ENCODE assay signal across 15 cellular contexts in the genomic region with DNA sequence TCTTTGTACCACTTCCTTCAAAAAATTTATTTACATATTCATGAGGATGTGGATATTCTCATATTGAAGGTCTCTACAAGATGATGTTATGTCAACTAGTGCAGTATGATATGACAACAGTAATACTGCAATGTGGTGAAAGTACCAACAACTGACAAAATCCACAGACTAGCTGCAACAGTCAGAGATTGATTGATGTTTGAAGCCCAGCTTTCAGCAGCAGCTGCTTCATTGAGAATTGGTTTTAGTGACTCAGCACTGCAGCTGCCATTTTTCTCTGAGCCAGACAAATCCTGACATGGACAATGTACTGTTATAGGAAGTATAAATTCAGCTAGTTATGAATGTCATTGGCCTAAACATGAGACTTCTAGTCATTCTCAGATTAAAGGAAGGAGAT. TPM values are rescaled to one million over a fixed set of nuclear protein-coding genes. Genes with fewer than 3 reads are reported as not detected.
A peak's percentile ranks its signal among the peaks of the same experiment; 100 is the strongest.
DNase-seq lines count a peak whose midpoint lies in the region; ATAC-seq lines count a peak whose summit lies in the region.
"Had no signal": no experiment of that assay in that cellular context is flagged by ENCODE, and none has a peak within 500 bp of the region (broad histone marks: within the 10 kb centered on the region; RNA-seq: fewer than 3 reads in every experiment).

No MANE protein-coding gene starts in this region.

- peak; percentile 15 for DNase-seq in Ammon's horn (ENCODE audit: low spot score)
- DNase-seq in NCI-H146 (lab: John Stamatoyannopoulos, UW): peak; percentile 60
- DNase-seq in SK-N-DZ (ENCODE audit: low spot score): peak; percentile 32
- peak; percentile 20 for DNase-seq in mesenchymal stem cell
- DNase-seq in NCI-H526 (lab: John Stamatoyannopoulos, UW): no peak
- no peak for DNase-seq in HK-2 (ENCODE audit: unreplicated experiment)
- DNase-seq: NCI-H2029, NCI-H510A treated with DMSO at 0.1 percent for 48 hours, OCI-M1 had no signal

- no peak overlapping the region for H2AK5ac ChIP-seq in mesenchymal stem cell (ENCODE audit: low read length, severe bottlenecking)

- ATAC-seq in activated CD4-positive, CD25-positive, alpha-beta regulatory T cell treated with anti-CD3 and anti-CD28 coated beads, Interleukin-2, amount 50 U/mL, for 24 hours: no peak
- ATAC-seq in HG03460 (IDR thresholded peaks at IDR 0.05; ENCODE audit: unreplicated experiment): no peak

- H3K27ac ChIP-seq in mesenchymal stem cell (ENCODE audit: low read length, poor library complexity, severe bottlenecking): no peak overlapping the region
- H3K27ac ChIP-seq: BLaER1 treated with 17β-estradiol and CSF1 and Interleukin-3, amounts not matched to agents 10 nM and 100 nM; HL-60 had no signal

- no peaks in the 10 kb centered on the region for H3K4me1 ChIP-seq in mesenchymal stem cell (ENCODE audit: control insufficient read depth, insufficient read depth, low read depth, low read length)
- H3K4me1 ChIP-seq: BLaER1 treated with 17β-estradiol and CSF1 and Interleukin-3, amounts not matched to agents 10 nM and 100 nM; HAP-1 had no signal

- H2AFZ ChIP-seq in mesenchymal stem cell (ENCODE audit: low read depth, low read length): no peak overlapping the region

- no peak overlapping the region for H3K4ac ChIP-seq in mesenchymal stem cell (ENCODE audit: low read depth in 1 of 2, low read length in 2 of 2)

- no peak overlapping the region for H3K4me3 ChIP-seq in mesenchymal stem cell (ENCODE audit: insufficient read depth in 1 of 2, low read depth in 1 of 2, low read length in 2 of 2)
- H3K4me3 ChIP-seq: BLaER1 treated with 17β-estradiol and CSF1 and Interleukin-3, amounts not matched to agents 10 nM and 100 nM; HAP-1 had no signal

- no peak overlapping the region for H3K23ac ChIP-seq in mesenchymal stem cell (ENCODE audit: low read length in 2 of 2)

- H2BK5ac ChIP-seq in mesenchymal stem cell (ENCODE audit: low read depth, low read length, poor library complexity, severe bottlenecking): no peak overlapping the region

- no peaks in the 10 kb centered on the region for H3K36me3 ChIP-seq in mesenchymal stem cell (ENCODE audit: control insufficient read depth in 1 of 2, insufficient read depth in 2 of 2, low read depth in 1 of 2, low read length in 2 of 2)
- H3K36me3 ChIP-seq: BLaER1 treated with 17β-estradiol and CSF1 and Interleukin-3, amounts not matched to agents 10 nM and 100 nM; HAP-1 had no signal

- H2BK15ac ChIP-seq in mesenchymal stem cell (ENCODE audit: low read depth, poor library complexity, severe bottlenecking): no peak overlapping the region

- no peak overlapping the region for H3K18ac ChIP-seq in mesenchymal stem cell (ENCODE audit: low read depth in 1 of 2, low read length in 2 of 2)

- H4K91ac ChIP-seq in mesenchymal stem cell (ENCODE audit: low read length): no peak overlapping the region

- no peaks in the 10 kb centered on the region for H3K9me3 ChIP-seq in mesenchymal stem cell (ENCODE audit: control insufficient read depth, low read length)
- H3K9me3 ChIP-seq: BLaER1 treated with 17β-estradiol and CSF1 and Interleukin-3, amounts not matched to agents 10 nM and 100 nM; HAP-1 had no signal

- peak overlapping the region in 1 of 2 experiments; percentile 67 for H2BK12ac ChIP-seq in mesenchymal stem cell (ENCODE audit: low read length in 2 of 2)

- H3K4me2 ChIP-seq in mesenchymal stem cell (ENCODE audit: low read length, poor library complexity, severe bottlenecking): no peak overlapping the region
- H3K4me2 ChIP-seq: BLaER1 treated with 17β-estradiol and CSF1 and Interleukin-3, amounts not matched to agents 10 nM and 100 nM had no signal

- H3K9ac ChIP-seq in mesenchymal stem cell (ENCODE audit: low read length): no peak overlapping the region
- H3K9ac ChIP-seq: BLaER1 treated with 17β-estradiol and CSF1 and Interleukin-3, amounts not matched to agents 10 nM and 100 nM had no signal

- no peak overlapping the region for H4K8ac ChIP-seq in mesenchymal stem cell (ENCODE audit: low read length)

- no peak overlapping the region for H2BK120ac ChIP-seq in mesenchymal stem cell (ENCODE audit: low read depth, low read length)

- H3K27me3 ChIP-seq in mesenchymal stem cell (ENCODE audit: control insufficient read depth in 1 of 2, insufficient read depth in 1 of 2, low read length in 2 of 2): no peaks in the 10 kb centered on the region
- H3K27me3 ChIP-seq: BLaER1 treated with 17β-estradiol and CSF1 and Interleukin-3, amounts not matched to agents 10 nM and 100 nM had no signal

- H3K79me1 ChIP-seq in mesenchymal stem cell (replicated peaks; ENCODE audit: low read length, poor library complexity, severe bottlenecking): peaks cover 16% of the 10 kb centered on the region

- no peak overlapping the region for H3K14ac ChIP-seq in mesenchymal stem cell (ENCODE audit: low read length in 2 of 2)

RNA-seq across cellular contexts. Expression of a gene that starts 53.8 kb away (rescaled TPM):
- 12.4 and 15.8 TPM in 2 replicates for polyA plus RNA-seq in SK-N-DZ (2014; cell fraction: cytosol; rRNA removed)
- polyA plus RNA-seq in SK-N-DZ (2014; cell fraction: nucleus; rRNA removed): 2.3 and 7.3 TPM in 2 replicates
- 38.9 TPM for polyA plus RNA-seq in mesenchymal stem cell (2013, experiment 1 of 2)
- 41.0 TPM for polyA plus RNA-seq in mesenchymal stem cell (2013, experiment 2 of 2)
- polyA plus RNA-seq: IgD-negative memory B cell had no signal

Comparison
In these comparisons a context has a peak if more than half of its experiments do, and no peak if none do; other contexts are left out.
1. DNase-seq: peak in Ammon's horn (single experiment), NCI-H146 (single experiment), SK-N-DZ (single experiment) and mesenchymal stem cell (single experiment); none in NCI-H526 (0 of 2) and HK-2 (single experiment).